11 cellular contexts compared by ENCODE assay signal in genomic region chr18:6561029-6561861, GRCh38.
A peak's percentile ranks its signal among the peaks of the same experiment; 100 is the strongest.
DNase-seq lines count a peak whose midpoint lies in the region; ATAC-seq and TF ChIP-seq lines count a peak whose summit lies in the region.
"Had no signal": no experiment of that assay in that cellular context is flagged by ENCODE, and none has a peak within 500 bp of the region (broad histone marks: within the 10 kb centered on the region; RNA-seq: fewer than 3 reads in every experiment).

No MANE protein-coding gene starts in this region.

- H3K9me2 ChIP-seq in hepatocyte (replicated peaks; ENCODE audit: insufficient read depth) = no peaks in the 10 kb centered on the region

- H3K4me1 ChIP-seq in hepatocyte (ENCODE audit: insufficient read depth) = peaks cover 39% of the 10 kb centered on the region
- H3K4me1 ChIP-seq in testis = peaks cover 9% of the 10 kb centered on the region

- TF ChIP-seq POLR2A in testis (IDR thresholded peaks at IDR 0.05) = no peak

- H3K79me2 ChIP-seq in hepatocyte = no peaks in the 10 kb centered on the region

- WGBS in hepatocyte (ENCODE audit: low lambda C conversion rate, missing lambda C conversion rate) = 47% methylated on average over 14 of the region's 14 CpGs
- 66 to 74% methylated on average over 14 of the region's 14 CpGs for WGBS in testis, 2 donors

- no peak overlapping the region for H3K4me3 ChIP-seq in MG63
- no peak overlapping the region for H3K4me3 ChIP-seq in hepatocyte
- H3K4me3 ChIP-seq in testis = no peak overlapping the region

- H3K4me2 ChIP-seq in hepatocyte = peak overlapping the region; percentile 1

- TF ChIP-seq CTCF in hepatocyte (IDR thresholded peaks at IDR 0.05; ENCODE audit: poor library complexity) (no peak), testis (IDR thresholded peaks at IDR 0.05) (no peak)

- no peaks in the 10 kb centered on the region for H4K20me1 ChIP-seq in hepatocyte (ENCODE audit: insufficient read depth, poor library complexity, severe bottlenecking)

- H3K36me3 ChIP-seq in MG63 = no peaks in the 10 kb centered on the region
- H3K36me3 ChIP-seq in hepatocyte (replicated peaks; ENCODE audit: insufficient read depth, low read depth) = no peaks in the 10 kb centered on the region
- no peaks in the 10 kb centered on the region for H3K36me3 ChIP-seq in testis (ENCODE audit: low read depth, missing control alignments)

- H3K9me3 ChIP-seq in MG63 (no peaks in the 10 kb centered on the region), hepatocyte (ENCODE audit: low read depth) (no peaks in the 10 kb centered on the region), testis (no peaks in the 10 kb centered on the region)

- DNase-seq in MG63 (peak; percentile 23), amniotic epithelial cell (ENCODE audit: low read depth) (peak; percentile 93), hepatocyte (ENCODE audit: low spot score) (peak; percentile 77), testis (peak; percentile 64), NCI-H2196 (lab: John Stamatoyannopoulos, UW; ENCODE audit: unreplicated experiment) (no peak)
- DNase-seq in stimulated activated naive CD4-positive, alpha-beta T cell treated with Interleukin-2 at 50 U/mL for 16 hours (lab: John Stamatoyannopoulos, UW) = no peak
- DNase-seq: activated CD4-positive, alpha-beta T cell treated with anti-CD3 and anti-CD28 coated beads, Interleukin-2, amount 50 U/mL, for 4 hours; anterior cingulate cortex; head of caudate nucleus had no signal

- peak overlapping the region; percentile 27 for H3K27ac ChIP-seq in hepatocyte
- H3K27ac ChIP-seq in testis = no peak overlapping the region

- H3K27me3 ChIP-seq in MG63 = no peaks in the 10 kb centered on the region
- no peaks in the 10 kb centered on the region for H3K27me3 ChIP-seq in hepatocyte
- no peaks in the 10 kb centered on the region for H3K27me3 ChIP-seq in testis

- ATAC-seq in HG02852 (IDR thresholded peaks at IDR 0.05; ENCODE audit: unreplicated experiment) = no peak
- ATAC-seq in HG02610 (IDR thresholded peaks at IDR 0.05; ENCODE audit: unreplicated experiment) = no peak

- no peak overlapping the region for H2AFZ ChIP-seq in hepatocyte

- intact Hi-C loops in testis (cut with DNase I; ENCODE audit: low total_unique reads) = no loop called here

Comparison
In these comparisons a context has a peak if more than half of its experiments do, and no peak if none do; other contexts are left out.
1. DNase-seq: peak in MG63 (single experiment), amniotic epithelial cell (single experiment), hepatocyte (single experiment) and testis (single experiment); none in NCI-H2196 (single experiment) and stimulated activated naive CD4-positive, alpha-beta T cell treated with Interleukin-2 at 50 U/mL for 16 hours (single experiment).